ENCODE assay signal across 23 cellular contexts in genomic region chr11:21110378-21110777, GRCh38.
"Had no signal": no experiment of that assay in that cellular context is flagged by ENCODE, and none has a peak within 500 bp of the region (broad histone marks: within the 10 kb centered on the region; RNA-seq: fewer than 3 reads in every experiment).

No MANE protein-coding gene starts in this region.

- H3K4me1 ChIP-seq: colonic mucosa, Peyer's patch, SJSA1 had no signal

- H3K4me3 ChIP-seq: colonic mucosa, Peyer's patch, SJSA1 had no signal

- H3K9me3 ChIP-seq: colonic mucosa, Peyer's patch had no signal

- FAIRE-seq: astrocyte had no signal

- H3K27me3 ChIP-seq: brain microvascular endothelial cell, colonic mucosa, Peyer's patch, SJSA1 had no signal

- DNase-seq: activated B cell treated with CpG ODN at 0.5 μM for 24 hours; activated CD4-positive, alpha-beta T cell treated with anti-CD3 and anti-CD28 coated beads for 1 hour; activated CD4-positive, alpha-beta T cell treated with anti-CD3 and anti-CD28 coated beads, Interleukin-2, amount 10 ng/mL, durations not matched to agents 24 days and 14 days; activated CD4-positive, alpha-beta T cell treated with anti-CD3 and anti-CD28 coated beads, Interleukin-2, amount 50 U/mL, for 48 hours; activated CD8-positive, alpha-beta memory T cell treated with anti-CD3 and anti-CD28 coated beads, Interleukin-2, amount 10 ng/mL, durations not matched to agents 7 days and 5 days; activated gamma-delta T cell; activated naive CD4-positive, alpha-beta T cell treated with anti-CD3 and anti-CD28 coated beads for 36 hours; activated T-cell treated with anti-CD3 and anti-CD28 coated beads, Interleukin-2, amount 50 U/mL, for 48 hours; amygdala; brain microvascular endothelial cell; caudate nucleus; colonic mucosa; KG1; NCI-H1048; NCI-H1417 treated with DMSO at 0.1 percent for 48 hours; NCI-H1694; NCI-H2029 treated with DMSO at 0.1 percent for 48 hours; NK-92 treated with Interleukin-12 subunit alpha and Interleukin-12 subunit beta, amount 100 ng/mL, for 24 hours; Peyer's patch; Right ventricle myocardium superior had no signal

- H3K36me3 ChIP-seq: brain microvascular endothelial cell, colonic mucosa, Peyer's patch, SJSA1 had no signal

- H3K27ac ChIP-seq: brain microvascular endothelial cell, colonic mucosa, Peyer's patch, RWPE1, SJSA1 had no signal
